1 cellular context compared by ENCODE assay signal in the genomic region with DNA sequence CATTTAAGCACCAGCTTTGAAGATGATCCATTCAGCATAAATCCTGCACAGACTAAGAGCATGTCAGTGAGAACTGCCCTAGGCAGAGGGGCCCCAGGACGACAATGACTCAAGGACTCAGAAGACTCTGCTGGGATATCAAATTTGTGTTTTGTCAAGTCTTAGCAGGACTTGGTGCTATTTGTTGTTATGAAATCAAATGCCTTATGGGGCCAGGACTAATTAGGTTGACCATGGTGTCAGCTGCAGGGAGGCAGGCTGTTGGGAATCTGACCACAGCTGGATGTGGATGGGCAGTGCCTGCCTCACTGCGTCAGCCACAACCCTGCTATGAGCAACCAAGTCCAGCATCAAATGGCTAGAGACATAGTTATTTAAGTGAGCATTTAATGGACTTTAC.
TF ChIP-seq lines count a peak whose summit lies in the region.

No MANE protein-coding gene starts in this region.

TF ChIP-seq in HepG2, 621 proteins besides CTCF, POLR2A, EP300 and RAD21 (continued from another document):
- TF ChIP-seq ZNF138 (CRISPR knock-in tag; IDR thresholded peaks at IDR 0.05; ENCODE audit: low read depth) (no peak), ZC3H13 (CRISPR knock-in tag; IDR thresholded peaks at IDR 0.05) (no peak), CREB1 (IDR thresholded peaks at IDR 0.05) (no peak), CREB1 (CRISPR knock-in tag; IDR thresholded peaks at IDR 0.05) (no peak), FOXO4 (CRISPR knock-in tag; conservative IDR thresholded peaks at IDR 0.05) (no peak), AGO1 (IDR thresholded peaks at IDR 0.05; ENCODE audit: low read depth, low read length, poor library complexity, severe bottlenecking) (no peak), FOXP1 (IDR thresholded peaks at IDR 0.05) (no peak), FOXP1 (CRISPR knock-in tag; IDR thresholded peaks at IDR 0.05) (no peak), U2AF2 (IDR thresholded peaks at IDR 0.05; ENCODE audit: low read depth, low read length) (no peak), ZNF292 (CRISPR knock-in tag; IDR thresholded peaks at IDR 0.05; ENCODE audit: borderline replicate concordance, low read depth) (no peak)
